20 cellular contexts compared by ENCODE assay signal in the genomic region with DNA sequence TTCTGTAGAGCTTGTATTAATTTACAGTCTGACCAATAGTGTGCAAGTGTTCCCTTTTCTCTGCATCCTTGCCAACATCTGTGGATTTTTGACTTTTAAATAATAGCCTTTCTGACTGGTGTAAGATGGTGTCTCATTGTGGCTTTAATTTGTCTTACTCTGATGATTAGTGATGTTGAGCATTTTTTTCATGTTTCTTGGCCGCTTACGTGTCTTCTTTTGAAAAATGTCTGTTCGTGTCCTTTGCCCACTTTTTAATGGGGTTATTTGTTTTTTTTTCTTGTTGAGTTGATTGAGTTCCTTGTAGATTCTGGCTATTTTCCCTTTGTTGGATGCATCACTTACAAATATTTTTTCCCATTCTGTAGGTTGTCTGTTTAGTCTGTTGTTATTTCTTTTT. TPM values are rescaled to one million over a fixed set of nuclear protein-coding genes. Genes with fewer than 3 reads are reported as not detected.
A peak's percentile ranks its signal among the peaks of the same experiment; 100 is the strongest.
DNase-seq lines count a peak whose midpoint lies in the region; ATAC-seq, FAIRE-seq and TF ChIP-seq lines count a peak whose summit lies in the region.
"Had no signal": no experiment of that assay in that cellular context is flagged by ENCODE, and none has a peak within 500 bp of the region (broad histone marks: within the 10 kb centered on the region; RNA-seq: fewer than 3 reads in every experiment).

No MANE protein-coding gene starts in this region.

- no peak overlapping the region for H3K4me3 ChIP-seq in foreskin fibroblast (ENCODE audit: low read depth in 1 of 2, low read length in 2 of 2)

- peak; percentile 84 for FAIRE-seq in endometrium (lab: Jason Lieb, UNC)
- FAIRE-seq: GM18507, H1 had no signal

- H3K4me1 Mint-ChIP-seq in HFFc6 (ENCODE audit: low read depth), result peaks cover 17% of the 10 kb centered on the region; the same call in 1 of the 2 replicates
- H3K4me1 Mint-ChIP-seq: CD4-positive, alpha-beta memory T cell had no signal

- DNase-seq in GM03348 (ENCODE audit: low spot score), result peak; percentile 6
- DNase-seq in HFFc6, result no peak
- DNase-seq in foreskin fibroblast, result peak; percentile 30 to 58
- DNase-seq in NCI-H345 (lab: John Stamatoyannopoulos, UW), result no peak
- DNase-seq: ACHN; BE2C; CD4-positive, alpha-beta memory T cell; DMS79; EL; HCEC 1CT; IMR-90; KG1 had no signal

- TF ChIP-seq CTCF in HFFc6 (IDR thresholded peaks at IDR 0.05) (no peak), foreskin fibroblast (IDR thresholded peaks at IDR 0.05; ENCODE audit: low read depth, low read length) (no peak)

- H3K27ac Mint-ChIP-seq in HFFc6, result peak overlapping the region; percentile 1; the same call in 1 of the 2 replicates
- H3K27ac Mint-ChIP-seq: CD4-positive, alpha-beta memory T cell had no signal

- no peaks in the 10 kb centered on the region for H3K9me3 Mint-ChIP-seq in HFFc6

- peak overlapping the region; percentile 16; the same call in 1 of the 2 replicates for H3K4me3 Mint-ChIP-seq in HFFc6
- H3K4me3 Mint-ChIP-seq: CD4-positive, alpha-beta memory T cell had no signal

- H3K36me3 Mint-ChIP-seq in HFFc6 (ENCODE audit: low read depth), result no peaks in the 10 kb centered on the region
- H3K36me3 Mint-ChIP-seq: CD4-positive, alpha-beta memory T cell had no signal

- no peak for ATAC-seq in HG03039 (IDR thresholded peaks at IDR 0.05; ENCODE audit: unreplicated experiment)
- no peak for ATAC-seq in GM21447 (IDR thresholded peaks at IDR 0.05; ENCODE audit: unreplicated experiment)
- no peak for ATAC-seq in HG02623 (IDR thresholded peaks at IDR 0.05; ENCODE audit: unreplicated experiment)

- H3K27me3 Mint-ChIP-seq in HFFc6 (ENCODE audit: insufficient read depth), result peaks cover 13% of the 10 kb centered on the region
- H3K27me3 Mint-ChIP-seq: CD4-positive, alpha-beta memory T cell had no signal

RNA-seq across cellular contexts. Expression of a gene that starts 7.6 kb away (rescaled TPM):
- 10 to 100 TPM in 5 of 6 experiments, 1 to 10 TPM in 1; 9.7 to 15.4 (median 11.8) TPM for total RNA-seq in HFFc6 (2021; fragmentation: NEBNext Ultra II Directional; extraction: Animal tissue kit (Norgen Biotek cat#: 25700))
- total RNA-seq: CD4-positive, alpha-beta memory T cell; HT-29 had no signal

RNA-seq across cellular contexts. Expression of a gene that starts 32.6 kb away (rescaled TPM):
- under 1 TPM in 4 of 6 experiments, not detected in 2; 0.11 to 0.22 (median 0.12) TPM for total RNA-seq in HFFc6 (2021; fragmentation: NEBNext Ultra II Directional; extraction: Animal tissue kit (Norgen Biotek cat#: 25700))
- total RNA-seq: A172; CD4-positive, alpha-beta memory T cell; IMR-90 had no signal

RNA-seq across cellular contexts. Expression of a gene that starts 52.6 kb away (rescaled TPM):
- 1 to 10 TPM; 6.4 to 9.6 (median 7.4) TPM for total RNA-seq in HFFc6 (2021; fragmentation: NEBNext Ultra II Directional; extraction: Animal tissue kit (Norgen Biotek cat#: 25700))

Comparison
In these comparisons a context has a peak if more than half of its experiments do, and no peak if none do; other contexts are left out.
1. DNase-seq: peak in GM03348 (single experiment) and foreskin fibroblast (2 of 2); none in HFFc6 (single experiment) and NCI-H345 (single experiment).